Comparison of ENCODE assay signal across 1 cellular context in the genomic region with DNA sequence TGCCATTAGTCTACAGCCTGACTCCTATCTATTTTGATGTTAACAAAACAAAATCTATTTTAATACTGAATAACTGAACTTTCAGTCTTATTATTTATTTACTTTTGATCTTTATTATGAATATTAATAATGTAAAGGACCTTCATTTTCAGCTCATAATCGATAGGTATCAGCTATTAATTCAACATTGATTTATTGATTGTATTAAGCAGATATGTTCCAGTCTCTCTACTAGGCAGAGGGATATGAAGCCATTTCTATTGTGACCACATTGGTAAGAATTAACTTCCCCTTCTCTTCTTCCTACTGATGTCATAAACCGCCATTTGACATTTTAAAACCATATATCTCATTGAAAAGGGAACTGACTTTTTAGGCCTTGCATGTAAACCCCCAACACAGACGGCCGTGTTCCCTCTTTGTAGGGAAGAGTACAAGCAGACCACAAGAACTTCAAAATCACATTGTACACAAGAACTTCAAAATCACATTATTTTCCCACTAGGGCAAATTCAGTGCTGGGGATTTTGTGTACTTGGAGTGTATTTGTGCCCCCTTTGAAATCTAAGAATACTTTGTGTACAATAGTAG.
TF ChIP-seq lines count a peak whose summit lies in the region.

No MANE protein-coding gene starts in this region.

TF ChIP-seq in GM12878, 131 proteins besides CTCF, POLR2A, EP300 and RAD21 (continued from another document):
- TF ChIP-seq, protein P1, sequence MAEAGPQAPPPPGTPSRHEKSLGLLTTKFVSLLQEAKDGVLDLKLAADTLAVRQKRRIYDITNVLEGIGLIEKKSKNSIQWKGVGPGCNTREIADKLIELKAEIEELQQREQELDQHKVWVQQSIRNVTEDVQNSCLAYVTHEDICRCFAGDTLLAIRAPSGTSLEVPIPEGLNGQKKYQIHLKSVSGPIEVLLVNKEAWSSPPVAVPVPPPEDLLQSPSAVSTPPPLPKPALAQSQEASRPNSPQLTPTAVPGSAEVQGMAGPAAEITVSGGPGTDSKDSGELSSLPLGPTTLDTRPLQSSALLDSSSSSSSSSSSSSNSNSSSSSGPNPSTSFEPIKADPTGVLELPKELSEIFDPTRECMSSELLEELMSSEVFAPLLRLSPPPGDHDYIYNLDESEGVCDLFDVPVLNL (IDR thresholded peaks at IDR 0.05; ENCODE audit: low read depth, low read length) = no peak
- TF ChIP-seq SMC3 (IDR thresholded peaks at IDR 0.05; ENCODE audit: borderline replicate concordance, low read length) (no peak), HDAC6 (IDR thresholded peaks at IDR 0.05; ENCODE audit: unreplicated experiment) (no peak), YY1 (IDR thresholded peaks at IDR 0.05; ENCODE audit: low read depth, low read length) (no peak), ZNF207 (IDR thresholded peaks at IDR 0.05; ENCODE audit: borderline replicate concordance) (no peak), ZSCAN29 (IDR thresholded peaks at IDR 0.05) (no peak), POLR2AphosphoS2 (IDR thresholded peaks at IDR 0.05; ENCODE audit: low read depth, low read length) (no peak)
- TF ChIP-seq, protein P2, sequence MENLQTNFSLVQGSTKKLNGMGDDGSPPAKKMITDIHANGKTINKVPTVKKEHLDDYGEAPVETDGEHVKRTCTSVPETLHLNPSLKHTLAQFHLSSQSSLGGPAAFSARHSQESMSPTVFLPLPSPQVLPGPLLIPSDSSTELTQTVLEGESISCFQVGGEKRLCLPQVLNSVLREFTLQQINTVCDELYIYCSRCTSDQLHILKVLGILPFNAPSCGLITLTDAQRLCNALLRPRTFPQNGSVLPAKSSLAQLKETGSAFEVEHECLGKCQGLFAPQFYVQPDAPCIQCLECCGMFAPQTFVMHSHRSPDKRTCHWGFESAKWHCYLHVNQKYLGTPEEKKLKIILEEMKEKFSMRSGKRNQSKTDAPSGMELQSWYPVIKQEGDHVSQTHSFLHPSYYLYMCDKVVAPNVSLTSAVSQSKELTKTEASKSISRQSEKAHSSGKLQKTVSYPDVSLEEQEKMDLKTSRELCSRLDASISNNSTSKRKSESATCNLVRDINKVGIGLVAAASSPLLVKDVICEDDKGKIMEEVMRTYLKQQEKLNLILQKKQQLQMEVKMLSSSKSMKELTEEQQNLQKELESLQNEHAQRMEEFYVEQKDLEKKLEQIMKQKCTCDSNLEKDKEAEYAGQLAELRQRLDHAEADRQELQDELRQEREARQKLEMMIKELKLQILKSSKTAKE (IDR thresholded peaks at IDR 0.05; ENCODE audit: low read depth, poor library complexity, severe bottlenecking) = peak; percentile 33
TF ChIP-seq in GM12878: peak in this region for 30.
